8 cellular contexts compared by ENCODE assay signal in genomic region chr1:156816561-156817328, GRCh38. TPM values are rescaled to one million over a fixed set of nuclear protein-coding genes. Genes with fewer than 3 reads are reported as not detected.
A peak's percentile ranks its signal among the peaks of the same experiment; 100 is the strongest.
DNase-seq lines count a peak whose midpoint lies in the region; ATAC-seq and TF ChIP-seq lines count a peak whose summit lies in the region.

TSS of gene SH2D2A (minus strand) at chr1:156816848. CDS start at chr1:156816708, 140 bp downstream.

- H3K79me2 ChIP-seq in hepatocyte: no peaks in the 10 kb centered on the region

- H2AFZ ChIP-seq in hepatocyte: no peak within 1 kb of the TSS

- H3K27ac ChIP-seq in KOPT-K1 (ENCODE audit: low read depth, low read length, poor library complexity, severe bottlenecking): peak within 1 kb of the TSS; percentile 81
- H3K27ac ChIP-seq in skin epidermis: peak within 1 kb of the TSS in 20 of 21 experiments; percentile 10 to 95 (median 76)
- no peak within 1 kb of the TSS for H3K27ac ChIP-seq in hepatocyte

- DNase-seq in activated CD4-positive, alpha-beta T cell treated with anti-CD3 and anti-CD28 coated beads, Interleukin-2, amount 50 U/mL, for 48 hours: peak; percentile 91 to 94
- peak; percentile 87 for DNase-seq in epithelial cell of esophagus (ENCODE audit: low read depth)
- DNase-seq in AG08396 (ENCODE audit: low spot score): no peak
- no peak for DNase-seq in hepatocyte (ENCODE audit: low spot score)
- DNase-seq in DMS153 (lab: John Stamatoyannopoulos, UW): no peak

- no peak for TF ChIP-seq CTCF in epithelial cell of esophagus (IDR thresholded peaks at IDR 0.05; ENCODE audit: insufficient read depth, low read depth, low read length, missing control alignments)
- no peak for TF ChIP-seq CTCF in hepatocyte (IDR thresholded peaks at IDR 0.05; ENCODE audit: poor library complexity)

- peak; percentile 65 for ATAC-seq in GM19397 (IDR thresholded peaks at IDR 0.05; ENCODE audit: unreplicated experiment)

- H4K20me1 ChIP-seq in hepatocyte (ENCODE audit: insufficient read depth, poor library complexity, severe bottlenecking): no peaks in the 10 kb centered on the region

- no peaks in the 10 kb centered on the region for H3K9me2 ChIP-seq in hepatocyte (replicated peaks; ENCODE audit: insufficient read depth)

- H3K9me3 ChIP-seq in KOPT-K1 (ENCODE audit: insufficient read depth, low read length, poor library complexity, severe bottlenecking): no peaks in the 10 kb centered on the region
- H3K9me3 ChIP-seq in hepatocyte (ENCODE audit: low read depth): no peaks in the 10 kb centered on the region

- H3K4me2 ChIP-seq in hepatocyte: no peak within 1 kb of the TSS

- H3K27me3 ChIP-seq in hepatocyte: peaks cover 6% of the 10 kb centered on the region

- H3K4me1 ChIP-seq in hepatocyte (ENCODE audit: insufficient read depth): peaks cover 20% of the 10 kb centered on the region

- no peaks in the 10 kb centered on the region for H3K36me3 ChIP-seq in KOPT-K1 (ENCODE audit: insufficient read depth, low read length)
- no peaks in the 10 kb centered on the region for H3K36me3 ChIP-seq in hepatocyte (replicated peaks; ENCODE audit: insufficient read depth, low read depth)

- 72% methylated on average over 9 of the region's 10 CpGs for WGBS in hepatocyte (ENCODE audit: low lambda C conversion rate, missing lambda C conversion rate)

- H3K4me3 ChIP-seq in epithelial cell of esophagus (ENCODE audit: low read length) (no peak within 1 kb of the TSS), skin epidermis (peak within 1 kb of the TSS; percentile 5 to 27 (median 22)), hepatocyte (no peak within 1 kb of the TSS)

RNA-seq across cellular contexts. Expression of gene SH2D2A, which starts in this region (rescaled TPM):
- 0.60 and 2.6 TPM in 2 replicates for total RNA-seq in hepatocyte
- 0.18 TPM in 1 of 2 replicates, not detected in the other for polyA plus RNA-seq in hepatocyte

Comparison
In these comparisons a context has a peak if more than half of its experiments do, and no peak if none do; other contexts are left out.
1. DNase-seq: peak in activated CD4-positive, alpha-beta T cell treated with anti-CD3 and anti-CD28 coated beads, Interleukin-2, amount 50 U/mL, for 48 hours (2 of 2) and epithelial cell of esophagus (single experiment); none in AG08396 (single experiment), hepatocyte (single experiment) and DMS153 (single experiment).
2. H3K4me3 ChIP-seq: peak in skin epidermis (7 of 7); none in epithelial cell of esophagus (single experiment) and hepatocyte (single experiment).